In genomic region chr5:133487093-133487492, GRCh38 we compare ENCODE assay signal across 29 cellular contexts.
"Had no signal": no experiment of that assay in that cellular context is flagged by ENCODE, and none has a peak within 500 bp of the region (broad histone marks: within the 10 kb centered on the region; RNA-seq: fewer than 3 reads in every experiment).

No MANE protein-coding gene starts in this region.

- H3K4me1 ChIP-seq: gastrocnemius medialis, parathyroid adenoma, psoas muscle, tibial nerve, uterus had no signal

- ATAC-seq: activated CD4-positive, CD25-positive, alpha-beta regulatory T cell treated with anti-CD3 and anti-CD28 coated beads, Interleukin-2, amount 50 U/mL, for 24 hours; gastrocnemius medialis; left cardiac atrium; left ventricle myocardium superior; natural killer cell; psoas muscle; T-helper 17 cell had no signal

- H3K27me3 ChIP-seq: gastrocnemius medialis, neural progenitor cell, tibial nerve, uterus had no signal

- H3K27ac ChIP-seq: epithelial cell of prostate, gastrocnemius medialis, neural progenitor cell, parathyroid adenoma, psoas muscle, tibial nerve, uterus, WERI-Rb-1 had no signal

- DNase-seq: activated CD4-positive, alpha-beta memory T cell treated with anti-CD3 and anti-CD28 coated beads, Interleukin-2, amount 10 ng/mL, durations not matched to agents 7 days and 5 days; activated CD4-positive, alpha-beta T cell treated with anti-CD3 and anti-CD28 coated beads, Interleukin-2, amount 10 ng/mL, durations not matched to agents 24 days and 14 days; activated CD8-positive, alpha-beta memory T cell treated with anti-CD3 and anti-CD28 coated beads, Interleukin-2, amount 50 U/mL, for 48 hours; activated gamma-delta T cell treated with Interleukin-2 at 50 U/mL for 16 hours; activated naive CD4-positive, alpha-beta T cell treated with anti-CD3 and anti-CD28 coated beads, Interleukin-2, amount 50 U/mL, for 16 hours; activated T-cell treated with anti-CD3 and anti-CD28 coated beads, Interleukin-2, amount 50 U/mL, for 24 hours; amniotic stem cell; gastrocnemius medialis; glutamatergic neuron; left cardiac atrium; left ventricle myocardium superior; natural killer cell; occipital lobe; psoas muscle; stimulated activated CD4-positive, alpha-beta T cell treated with anti-CD3 and anti-CD28 coated beads, Interleukin-1b, Interleukin-23, amount 100 ng/mL, for 48 hours; stimulated activated CD4-positive, alpha-beta T cell treated with anti-CD3 and anti-CD28 coated beads, Interleukin-4, amount 100 ng/mL, for 4 hours; stimulated activated naive CD4-positive, alpha-beta T cell; T-helper 17 cell; T1000; uterus; WERI-Rb-1 had no signal

- H3K4me3 ChIP-seq: gastrocnemius medialis, neural progenitor cell, psoas muscle, smooth muscle cell, tibial nerve, uterus had no signal

- H3K4me1 Mint-ChIP-seq: activated CD4-positive, alpha-beta memory T cell treated with anti-CD3 and anti-CD28 coated beads, Interleukin-2, amount 10 ng/mL, durations not matched to agents 7 days and 5 days; central memory CD8-positive, alpha-beta T cell; natural killer cell had no signal

- H3K27ac Mint-ChIP-seq: activated CD4-positive, alpha-beta memory T cell treated with anti-CD3 and anti-CD28 coated beads, Interleukin-2, amount 10 ng/mL, durations not matched to agents 7 days and 5 days; activated CD4-positive, alpha-beta T cell treated with anti-CD3 and anti-CD28 coated beads, Interleukin-2, amount 10 ng/mL, durations not matched to agents 24 days and 14 days; activated T-cell treated with anti-CD3 and anti-CD28 coated beads, Interleukin-2, amount 50 U/mL, for 24 hours; dendritic cell treated with granulocyte-macrophage colony-stimulating factor and Interleukin-4, amounts not matched to agents 40 ng/mL and 50 ng/mL, for 4 days; natural killer cell; neural progenitor cell; T-helper 17 cell had no signal

- H3K9me3 ChIP-seq: uterus had no signal

- H3K4me3 Mint-ChIP-seq: activated CD4-positive, alpha-beta memory T cell treated with anti-CD3 and anti-CD28 coated beads, Interleukin-2, amount 10 ng/mL, durations not matched to agents 7 days and 5 days; activated CD4-positive, alpha-beta T cell treated with anti-CD3 and anti-CD28 coated beads, Interleukin-2, amount 10 ng/mL, durations not matched to agents 24 days and 14 days; activated T-cell treated with anti-CD3 and anti-CD28 coated beads, Interleukin-2, amount 50 U/mL, for 24 hours; central memory CD8-positive, alpha-beta T cell; dendritic cell treated with granulocyte-macrophage colony-stimulating factor and Interleukin-4, amounts not matched to agents 40 ng/mL and 50 ng/mL, for 4 days; natural killer cell; neural progenitor cell; T-helper 17 cell had no signal

- H3K9me3 Mint-ChIP-seq: activated CD4-positive, alpha-beta T cell treated with anti-CD3 and anti-CD28 coated beads, Interleukin-2, amount 10 ng/mL, durations not matched to agents 24 days and 14 days; central memory CD8-positive, alpha-beta T cell had no signal

- H3K36me3 Mint-ChIP-seq: natural killer cell, neural progenitor cell had no signal

- H3K36me3 ChIP-seq: gastrocnemius medialis, neural progenitor cell, tibial nerve, uterus, WERI-Rb-1 had no signal
